Comparison of ENCODE assay signal across 1 cellular context in the genomic region with DNA sequence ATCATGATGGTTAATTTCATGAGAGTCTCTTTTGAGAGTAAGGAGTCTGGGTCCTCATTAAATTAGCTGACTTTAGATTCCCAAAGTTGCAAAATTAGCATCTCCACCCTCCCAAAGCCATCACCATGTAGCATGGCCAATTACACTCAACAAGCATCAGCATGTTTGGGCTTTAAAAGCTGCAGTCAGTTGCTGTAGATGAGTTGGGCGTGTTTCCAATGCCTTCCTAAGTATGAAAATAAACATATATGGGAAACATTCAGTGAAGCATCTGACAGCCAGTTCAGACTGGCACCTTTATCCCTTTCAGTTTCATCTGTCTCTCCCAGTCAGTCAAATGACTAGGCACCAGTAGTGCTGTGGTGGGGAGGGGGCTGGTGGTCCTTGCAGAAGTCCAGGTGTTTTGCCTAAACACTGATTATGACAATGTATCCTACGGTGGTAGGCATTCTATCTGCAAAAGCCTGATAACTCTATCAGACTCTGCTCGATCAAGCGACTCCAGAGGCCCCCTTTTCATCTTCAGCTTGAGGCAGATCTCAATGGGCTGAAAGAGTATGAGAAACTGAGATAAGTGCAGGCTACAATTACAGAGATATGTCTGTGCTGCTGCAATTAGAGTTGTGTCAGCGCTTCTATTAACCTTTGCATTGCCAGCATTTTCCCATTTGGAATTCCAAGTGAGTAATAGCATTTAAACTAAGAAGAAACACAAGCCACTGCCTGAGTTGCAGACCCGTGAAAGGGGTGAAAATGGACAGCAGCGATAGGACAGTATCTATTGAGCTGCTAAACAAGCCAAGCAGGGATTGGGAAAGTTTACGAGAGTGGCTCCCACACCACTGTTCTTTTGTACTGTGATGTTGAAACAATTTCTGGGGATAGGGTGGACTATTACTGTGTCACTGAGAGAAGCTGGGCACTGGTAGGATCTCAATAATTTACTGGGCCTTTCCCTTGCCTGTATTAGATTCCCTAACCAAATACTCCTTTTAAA.
TF ChIP-seq lines count a peak whose summit lies in the region.

No MANE protein-coding gene starts in this region.

TF ChIP-seq in K562, 482 proteins besides CTCF, POLR2A, EP300 and RAD21 (continued from another document and continues in another):
- TF ChIP-seq, protein P1, sequence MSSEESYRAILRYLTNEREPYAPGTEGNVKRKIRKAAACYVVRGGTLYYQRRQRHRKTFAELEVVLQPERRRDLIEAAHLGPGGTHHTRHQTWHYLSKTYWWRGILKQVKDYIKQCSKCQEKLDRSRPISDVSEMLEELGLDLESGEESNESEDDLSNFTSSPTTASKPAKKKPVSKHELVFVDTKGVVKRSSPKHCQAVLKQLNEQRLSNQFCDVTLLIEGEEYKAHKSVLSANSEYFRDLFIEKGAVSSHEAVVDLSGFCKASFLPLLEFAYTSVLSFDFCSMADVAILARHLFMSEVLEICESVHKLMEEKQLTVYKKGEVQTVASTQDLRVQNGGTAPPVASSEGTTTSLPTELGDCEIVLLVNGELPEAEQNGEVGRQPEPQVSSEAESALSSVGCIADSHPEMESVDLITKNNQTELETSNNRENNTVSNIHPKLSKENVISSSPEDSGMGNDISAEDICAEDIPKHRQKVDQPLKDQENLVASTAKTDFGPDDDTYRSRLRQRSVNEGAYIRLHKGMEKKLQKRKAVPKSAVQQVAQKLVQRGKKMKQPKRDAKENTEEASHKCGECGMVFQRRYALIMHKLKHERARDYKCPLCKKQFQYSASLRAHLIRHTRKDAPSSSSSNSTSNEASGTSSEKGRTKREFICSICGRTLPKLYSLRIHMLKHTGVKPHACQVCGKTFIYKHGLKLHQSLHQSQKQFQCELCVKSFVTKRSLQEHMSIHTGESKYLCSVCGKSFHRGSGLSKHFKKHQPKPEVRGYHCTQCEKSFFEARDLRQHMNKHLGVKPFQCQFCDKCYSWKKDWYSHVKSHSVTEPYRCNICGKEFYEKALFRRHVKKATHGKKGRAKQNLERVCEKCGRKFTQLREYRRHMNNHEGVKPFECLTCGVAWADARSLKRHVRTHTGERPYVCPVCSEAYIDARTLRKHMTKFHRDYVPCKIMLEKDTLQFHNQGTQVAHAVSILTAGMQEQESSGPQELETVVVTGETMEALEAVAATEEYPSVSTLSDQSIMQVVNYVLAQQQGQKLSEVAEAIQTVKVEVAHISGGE (CRISPR knock-in tag; IDR thresholded peaks at IDR 0.05) = peak in 1 of 3 experiments; percentile 45; a peak in 1 of 6 replicates
- TF ChIP-seq EWSR1 (IDR thresholded peaks at IDR 0.05; ENCODE audit: borderline replicate concordance, low read depth, partially characterized antibody) (no peak), ZNF589 (CRISPR knock-in tag; IDR thresholded peaks at IDR 0.05; ENCODE audit: low read depth) (no peak), TAF9B (IDR thresholded peaks at IDR 0.05; ENCODE audit: partially characterized antibody) (no peak), LEF1 (IDR thresholded peaks at IDR 0.05) (0 out of 2 replicates have a peak, but pooled peaks have one; percentile 20), BMI1 (IDR thresholded peaks at IDR 0.05; ENCODE audit: low read length) (no peak), CREBBP (IDR thresholded peaks at IDR 0.05; ENCODE audit: low read depth, low read length) (no peak), ZNF311 (CRISPR knock-in tag; IDR thresholded peaks at IDR 0.05) (no peak), ETV6 (IDR thresholded peaks at IDR 0.05; ENCODE audit: borderline replicate concordance in 1 of 2, low read depth in 2 of 2, low read length in 1 of 2) (no peak), ETV6 (CRISPR knock-in tag; IDR thresholded peaks at IDR 0.05; ENCODE audit: borderline replicate concordance) (no peak), TEAD4 (IDR thresholded peaks at IDR 0.05; ENCODE audit: low read length) (peak; percentile 85), TEAD4 (CRISPR knock-in tag; IDR thresholded peaks at IDR 0.05; ENCODE audit: borderline replicate concordance) (no peak), TBP (optimal IDR thresholded peaks at IDR 0.05; ENCODE audit: low read depth, low read length) (no peak), TARDBP (IDR thresholded peaks at IDR 0.05) (no peak), CTBP1 (IDR thresholded peaks at IDR 0.05; ENCODE audit: borderline replicate concordance) (peak; percentile 41; the same call in 1 of the 2 replicates), TAF7 (tag; IDR thresholded peaks at IDR 0.05) (no peak), DMBX1 (CRISPR knock-in tag; IDR thresholded peaks at IDR 0.05; ENCODE audit: borderline replicate concordance) (no peak), RFX1 (IDR thresholded peaks at IDR 0.05) (no peak), RBM25 (IDR thresholded peaks at IDR 0.05; ENCODE audit: low read depth, low read length, severe bottlenecking) (no peak), STAG1 (CRISPR knock-in tag; IDR thresholded peaks at IDR 0.05; ENCODE audit: borderline replicate concordance) (no peak), SMARCC2 (IDR thresholded peaks at IDR 0.05; ENCODE audit: low read depth) (no peak; the same call in 1 of the 2 replicates), DNMT1 (IDR thresholded peaks at IDR 0.05) (no peak), ZBTB1 (CRISPR knock-in tag; IDR thresholded peaks at IDR 0.05; ENCODE audit: borderline replicate concordance, low read depth) (no peak), L3MBTL2 (IDR thresholded peaks at IDR 0.05) (no peak), PURB (CRISPR knock-in tag; IDR thresholded peaks at IDR 0.05; ENCODE audit: low read depth) (no peak), MTA1 (IDR thresholded peaks at IDR 0.05; ENCODE audit: borderline replicate concordance) (no peak), KLF16 (IDR thresholded peaks at IDR 0.05) (peak; percentile 66; the same call in 1 of the 2 replicates), CEBPB (tag; IDR thresholded peaks at IDR 0.05) (0 out of 2 replicates have a peak, but pooled peaks have one; percentile 27), BACH1 (tag; IDR thresholded peaks at IDR 0.05) (no peak), ARID1B (IDR thresholded peaks at IDR 0.05) (peak; percentile 82), DDX20 (tag; IDR thresholded peaks at IDR 0.05; ENCODE audit: low read depth) (no peak), PCBP1 (IDR thresholded peaks at IDR 0.05; ENCODE audit: low read depth, low read length, poor library complexity, severe bottlenecking) (no peak), ZNF785 (CRISPR knock-in tag; IDR thresholded peaks at IDR 0.05) (no peak), U2AF2 (optimal IDR thresholded peaks at IDR 0.05; ENCODE audit: low read depth, low read length) (no peak), HSF4 (CRISPR knock-in tag; IDR thresholded peaks at IDR 0.05; ENCODE audit: borderline replicate concordance) (no peak), KAT2B (IDR thresholded peaks at IDR 0.05; ENCODE audit: low read depth, low read length) (no peak), MEF2A (IDR thresholded peaks at IDR 0.05; ENCODE audit: control insufficient read depth, low read depth, low read length) (no peak), ZNF778 (CRISPR knock-in tag; IDR thresholded peaks at IDR 0.05) (no peak), TSC22D4 (tag; IDR thresholded peaks at IDR 0.05) (no peak), NR2C2 (CRISPR knock-in tag; IDR thresholded peaks at IDR 0.05) (no peak), NR2C2 (tag; IDR thresholded peaks at IDR 0.05) (no peak), KDM4B (IDR thresholded peaks at IDR 0.05; ENCODE audit: borderline replicate concordance in 2 of 2, low read depth in 1 of 2) (no peak)
- TF ChIP-seq, protein P2, sequence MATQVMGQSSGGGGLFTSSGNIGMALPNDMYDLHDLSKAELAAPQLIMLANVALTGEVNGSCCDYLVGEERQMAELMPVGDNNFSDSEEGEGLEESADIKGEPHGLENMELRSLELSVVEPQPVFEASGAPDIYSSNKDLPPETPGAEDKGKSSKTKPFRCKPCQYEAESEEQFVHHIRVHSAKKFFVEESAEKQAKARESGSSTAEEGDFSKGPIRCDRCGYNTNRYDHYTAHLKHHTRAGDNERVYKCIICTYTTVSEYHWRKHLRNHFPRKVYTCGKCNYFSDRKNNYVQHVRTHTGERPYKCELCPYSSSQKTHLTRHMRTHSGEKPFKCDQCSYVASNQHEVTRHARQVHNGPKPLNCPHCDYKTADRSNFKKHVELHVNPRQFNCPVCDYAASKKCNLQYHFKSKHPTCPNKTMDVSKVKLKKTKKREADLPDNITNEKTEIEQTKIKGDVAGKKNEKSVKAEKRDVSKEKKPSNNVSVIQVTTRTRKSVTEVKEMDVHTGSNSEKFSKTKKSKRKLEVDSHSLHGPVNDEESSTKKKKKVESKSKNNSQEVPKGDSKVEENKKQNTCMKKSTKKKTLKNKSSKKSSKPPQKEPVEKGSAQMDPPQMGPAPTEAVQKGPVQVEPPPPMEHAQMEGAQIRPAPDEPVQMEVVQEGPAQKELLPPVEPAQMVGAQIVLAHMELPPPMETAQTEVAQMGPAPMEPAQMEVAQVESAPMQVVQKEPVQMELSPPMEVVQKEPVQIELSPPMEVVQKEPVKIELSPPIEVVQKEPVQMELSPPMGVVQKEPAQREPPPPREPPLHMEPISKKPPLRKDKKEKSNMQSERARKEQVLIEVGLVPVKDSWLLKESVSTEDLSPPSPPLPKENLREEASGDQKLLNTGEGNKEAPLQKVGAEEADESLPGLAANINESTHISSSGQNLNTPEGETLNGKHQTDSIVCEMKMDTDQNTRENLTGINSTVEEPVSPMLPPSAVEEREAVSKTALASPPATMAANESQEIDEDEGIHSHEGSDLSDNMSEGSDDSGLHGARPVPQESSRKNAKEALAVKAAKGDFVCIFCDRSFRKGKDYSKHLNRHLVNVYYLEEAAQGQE (CRISPR knock-in tag; IDR thresholded peaks at IDR 0.05; ENCODE audit: low read depth) = no peak
- TF ChIP-seq, protein P3, sequence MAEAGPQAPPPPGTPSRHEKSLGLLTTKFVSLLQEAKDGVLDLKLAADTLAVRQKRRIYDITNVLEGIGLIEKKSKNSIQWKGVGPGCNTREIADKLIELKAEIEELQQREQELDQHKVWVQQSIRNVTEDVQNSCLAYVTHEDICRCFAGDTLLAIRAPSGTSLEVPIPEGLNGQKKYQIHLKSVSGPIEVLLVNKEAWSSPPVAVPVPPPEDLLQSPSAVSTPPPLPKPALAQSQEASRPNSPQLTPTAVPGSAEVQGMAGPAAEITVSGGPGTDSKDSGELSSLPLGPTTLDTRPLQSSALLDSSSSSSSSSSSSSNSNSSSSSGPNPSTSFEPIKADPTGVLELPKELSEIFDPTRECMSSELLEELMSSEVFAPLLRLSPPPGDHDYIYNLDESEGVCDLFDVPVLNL (CRISPR knock-in tag; IDR thresholded peaks at IDR 0.05; ENCODE audit: low read depth) = no peak
- TF ChIP-seq, protein P4, sequence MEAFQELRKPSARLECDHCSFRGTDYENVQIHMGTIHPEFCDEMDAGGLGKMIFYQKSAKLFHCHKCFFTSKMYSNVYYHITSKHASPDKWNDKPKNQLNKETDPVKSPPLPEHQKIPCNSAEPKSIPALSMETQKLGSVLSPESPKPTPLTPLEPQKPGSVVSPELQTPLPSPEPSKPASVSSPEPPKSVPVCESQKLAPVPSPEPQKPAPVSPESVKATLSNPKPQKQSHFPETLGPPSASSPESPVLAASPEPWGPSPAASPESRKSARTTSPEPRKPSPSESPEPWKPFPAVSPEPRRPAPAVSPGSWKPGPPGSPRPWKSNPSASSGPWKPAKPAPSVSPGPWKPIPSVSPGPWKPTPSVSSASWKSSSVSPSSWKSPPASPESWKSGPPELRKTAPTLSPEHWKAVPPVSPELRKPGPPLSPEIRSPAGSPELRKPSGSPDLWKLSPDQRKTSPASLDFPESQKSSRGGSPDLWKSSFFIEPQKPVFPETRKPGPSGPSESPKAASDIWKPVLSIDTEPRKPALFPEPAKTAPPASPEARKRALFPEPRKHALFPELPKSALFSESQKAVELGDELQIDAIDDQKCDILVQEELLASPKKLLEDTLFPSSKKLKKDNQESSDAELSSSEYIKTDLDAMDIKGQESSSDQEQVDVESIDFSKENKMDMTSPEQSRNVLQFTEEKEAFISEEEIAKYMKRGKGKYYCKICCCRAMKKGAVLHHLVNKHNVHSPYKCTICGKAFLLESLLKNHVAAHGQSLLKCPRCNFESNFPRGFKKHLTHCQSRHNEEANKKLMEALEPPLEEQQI (IDR thresholded peaks at IDR 0.05) = 0 out of 2 replicates have a peak, but pooled peaks have one; percentile 23
- TF ChIP-seq, protein P5, sequence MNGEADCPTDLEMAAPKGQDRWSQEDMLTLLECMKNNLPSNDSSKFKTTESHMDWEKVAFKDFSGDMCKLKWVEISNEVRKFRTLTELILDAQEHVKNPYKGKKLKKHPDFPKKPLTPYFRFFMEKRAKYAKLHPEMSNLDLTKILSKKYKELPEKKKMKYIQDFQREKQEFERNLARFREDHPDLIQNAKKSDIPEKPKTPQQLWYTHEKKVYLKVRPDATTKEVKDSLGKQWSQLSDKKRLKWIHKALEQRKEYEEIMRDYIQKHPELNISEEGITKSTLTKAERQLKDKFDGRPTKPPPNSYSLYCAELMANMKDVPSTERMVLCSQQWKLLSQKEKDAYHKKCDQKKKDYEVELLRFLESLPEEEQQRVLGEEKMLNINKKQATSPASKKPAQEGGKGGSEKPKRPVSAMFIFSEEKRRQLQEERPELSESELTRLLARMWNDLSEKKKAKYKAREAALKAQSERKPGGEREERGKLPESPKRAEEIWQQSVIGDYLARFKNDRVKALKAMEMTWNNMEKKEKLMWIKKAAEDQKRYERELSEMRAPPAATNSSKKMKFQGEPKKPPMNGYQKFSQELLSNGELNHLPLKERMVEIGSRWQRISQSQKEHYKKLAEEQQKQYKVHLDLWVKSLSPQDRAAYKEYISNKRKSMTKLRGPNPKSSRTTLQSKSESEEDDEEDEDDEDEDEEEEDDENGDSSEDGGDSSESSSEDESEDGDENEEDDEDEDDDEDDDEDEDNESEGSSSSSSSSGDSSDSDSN (IDR thresholded peaks at IDR 0.05; ENCODE audit: borderline replicate concordance in 1 of 2, low read depth in 2 of 2, low read length in 2 of 2) = no peak
- TF ChIP-seq, protein P6, sequence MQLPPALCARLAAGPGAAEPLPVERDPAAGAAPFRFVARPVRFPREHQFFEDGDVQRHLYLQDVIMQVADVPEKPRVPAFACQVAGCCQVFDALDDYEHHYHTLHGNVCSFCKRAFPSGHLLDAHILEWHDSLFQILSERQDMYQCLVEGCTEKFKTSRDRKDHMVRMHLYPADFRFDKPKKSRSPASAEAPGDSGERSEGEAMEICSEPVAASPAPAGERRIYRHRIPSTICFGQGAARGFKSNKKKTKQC (CRISPR knock-in tag; IDR thresholded peaks at IDR 0.05) = no peak
- TF ChIP-seq, protein P7, sequence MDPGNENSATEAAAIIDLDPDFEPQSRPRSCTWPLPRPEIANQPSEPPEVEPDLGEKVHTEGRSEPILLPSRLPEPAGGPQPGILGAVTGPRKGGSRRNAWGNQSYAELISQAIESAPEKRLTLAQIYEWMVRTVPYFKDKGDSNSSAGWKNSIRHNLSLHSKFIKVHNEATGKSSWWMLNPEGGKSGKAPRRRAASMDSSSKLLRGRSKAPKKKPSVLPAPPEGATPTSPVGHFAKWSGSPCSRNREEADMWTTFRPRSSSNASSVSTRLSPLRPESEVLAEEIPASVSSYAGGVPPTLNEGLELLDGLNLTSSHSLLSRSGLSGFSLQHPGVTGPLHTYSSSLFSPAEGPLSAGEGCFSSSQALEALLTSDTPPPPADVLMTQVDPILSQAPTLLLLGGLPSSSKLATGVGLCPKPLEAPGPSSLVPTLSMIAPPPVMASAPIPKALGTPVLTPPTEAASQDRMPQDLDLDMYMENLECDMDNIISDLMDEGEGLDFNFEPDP (CRISPR knock-in tag; IDR thresholded peaks at IDR 0.05) = no peak
- TF ChIP-seq, protein P8, sequence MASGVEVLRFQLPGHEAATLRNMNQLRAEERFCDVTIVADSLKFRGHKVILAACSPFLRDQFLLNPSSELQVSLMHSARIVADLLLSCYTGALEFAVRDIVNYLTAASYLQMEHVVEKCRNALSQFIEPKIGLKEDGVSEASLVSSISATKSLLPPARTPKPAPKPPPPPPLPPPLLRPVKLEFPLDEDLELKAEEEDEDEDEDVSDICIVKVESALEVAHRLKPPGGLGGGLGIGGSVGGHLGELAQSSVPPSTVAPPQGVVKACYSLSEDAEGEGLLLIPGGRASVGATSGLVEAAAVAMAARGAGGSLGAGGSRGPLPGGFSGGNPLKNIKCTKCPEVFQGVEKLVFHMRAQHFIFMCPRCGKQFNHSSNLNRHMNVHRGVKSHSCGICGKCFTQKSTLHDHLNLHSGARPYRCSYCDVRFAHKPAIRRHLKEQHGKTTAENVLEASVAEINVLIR (CRISPR knock-in tag; IDR thresholded peaks at IDR 0.05) = no peak
